ENCODE assay signal across 2 cellular contexts in the genomic region with DNA sequence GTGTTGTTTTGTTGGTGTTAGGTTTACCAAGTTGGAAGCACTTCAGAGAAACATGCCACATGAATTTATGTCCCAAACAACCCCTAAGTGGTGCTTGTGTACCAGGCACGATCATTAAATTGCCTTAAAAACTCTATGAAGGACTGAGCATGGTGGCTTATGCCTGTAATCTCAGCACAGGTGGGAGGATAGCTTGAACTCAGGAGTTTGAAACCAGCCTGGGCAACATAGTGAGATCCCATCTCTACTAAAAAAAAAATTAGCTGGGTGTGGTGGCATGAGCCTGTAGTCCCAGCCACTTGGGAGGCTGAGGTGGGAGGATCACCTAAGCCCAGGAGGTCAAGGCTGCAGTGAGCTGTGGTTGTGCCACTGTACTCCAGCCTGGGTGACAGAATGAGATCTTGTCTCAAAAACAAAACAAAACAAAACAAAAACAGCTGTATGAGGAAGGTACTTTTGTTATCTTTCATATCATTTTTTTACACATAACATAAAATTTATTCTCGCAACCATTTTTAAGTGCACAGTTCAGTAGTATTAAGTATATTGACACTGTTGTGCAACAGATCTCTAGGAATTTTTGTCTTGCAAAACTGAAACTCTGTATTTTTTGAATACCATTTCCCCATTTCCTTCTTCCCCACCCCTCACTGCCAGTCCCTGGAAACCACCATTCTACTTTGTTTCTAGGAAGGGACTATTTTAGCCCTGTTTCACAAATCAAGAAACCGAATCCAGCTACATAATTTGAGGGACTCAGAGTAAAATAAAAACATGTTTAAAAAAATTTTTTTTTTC.
TF ChIP-seq lines count a peak whose summit lies in the region.

No MANE protein-coding gene starts in this region.

TF ChIP-seq in A549, 52 proteins besides CTCF, POLR2A, EP300 and RAD21:
- TF ChIP-seq BCL3 (IDR thresholded peaks at IDR 0.05) (no peak), ZNF302 (CRISPR knock-in tag; IDR thresholded peaks at IDR 0.05) (no peak), CEBPB (IDR thresholded peaks at IDR 0.05) (peak; percentile 55 to 73; a peak in 3 of 4 replicates)

TF ChIP-seq in IMR-90, 13 proteins besides CTCF, POLR2A, EP300 and RAD21 (continued from another document):
- TF ChIP-seq MAZ (IDR thresholded peaks at IDR 0.05; ENCODE audit: borderline replicate concordance, low read depth, low read length) (no peak), CHD1 (IDR thresholded peaks at IDR 0.05; ENCODE audit: low read depth, low read length) (no peak), SMC3 (IDR thresholded peaks at IDR 0.05; ENCODE audit: low read depth, low read length) (no peak), NFE2L2 (IDR thresholded peaks at IDR 0.05; ENCODE audit: low read depth, low read length) (no peak), BHLHE40 (IDR thresholded peaks at IDR 0.05; ENCODE audit: low read depth, low read length) (no peak), USF2 (IDR thresholded peaks at IDR 0.05; ENCODE audit: low read depth, low read length) (no peak), CEBPB (IDR thresholded peaks at IDR 0.05; ENCODE audit: low read depth, low read length) (no peak), FOS (IDR thresholded peaks at IDR 0.05; ENCODE audit: low read depth, low read length) (no peak), MXI1 (IDR thresholded peaks at IDR 0.05; ENCODE audit: borderline replicate concordance, low read depth, low read length) (no peak), MAFK (IDR thresholded peaks at IDR 0.05; ENCODE audit: low read depth, low read length) (no peak), RFX5 (IDR thresholded peaks at IDR 0.05; ENCODE audit: low read depth, low read length) (no peak)
